In the genomic region with DNA sequence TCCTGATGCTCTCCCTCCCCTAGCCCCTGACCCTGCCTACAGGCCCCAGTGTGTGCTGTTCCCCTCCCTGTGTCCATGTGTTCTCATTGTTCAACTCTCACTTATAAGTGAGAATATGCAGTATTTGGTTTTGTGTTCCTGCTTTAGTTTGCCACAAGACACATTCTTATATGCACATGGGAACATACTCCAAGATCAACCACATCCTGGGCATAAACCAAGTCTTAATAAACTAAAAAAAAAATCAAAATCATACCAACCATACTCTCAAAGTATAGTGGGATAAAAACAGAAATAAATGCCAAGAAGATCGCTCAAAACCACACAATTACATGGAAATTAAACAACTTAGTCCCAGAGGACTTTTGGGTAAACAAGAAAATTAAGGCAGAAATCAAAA, we compare ENCODE assay signal across 19 cellular contexts. TPM values are rescaled to one million over a fixed set of nuclear protein-coding genes. Genes with fewer than 3 reads are reported as not detected.
"Had no signal": no experiment of that assay in that cellular context is flagged by ENCODE, and none has a peak within 500 bp of the region (broad histone marks: within the 10 kb centered on the region; RNA-seq: fewer than 3 reads in every experiment).

No MANE protein-coding gene starts in this region.

- H3K36me3 ChIP-seq: thoracic aorta, transverse colon had no signal

- H3K4me1 ChIP-seq: transverse colon had no signal

- H3K4me2 ChIP-seq: hepatocyte had no signal

- H3K27ac ChIP-seq: dorsolateral prefrontal cortex, hepatocyte, skin epidermis, thoracic aorta, transverse colon had no signal

- H2AFZ ChIP-seq: hepatocyte had no signal

- ATAC-seq: esophagus mucosa; naive thymus-derived CD4-positive, alpha-beta T cell; sciatic nerve; stimulated activated naive B cell treated with anti-CD40 and anti-IgM and Interleukin-4, amounts not matched to agents 10 μg/mL and 1 μg/mL and 100 μg/mL, for 72 hours; stimulated activated naive CD8-positive, alpha-beta T cell treated with anti-CD3 and anti-CD28 coated beads, Interleukin-15, amount 100 ng/mL, for 72 hours had no signal

- H3K27me3 ChIP-seq: dorsolateral prefrontal cortex, hepatocyte, transverse colon had no signal

- DNase-seq: cortex of kidney; dorsolateral prefrontal cortex; effector CD8-positive, alpha-beta T cell; foreskin melanocyte; head of caudate nucleus; kidney glomerular epithelial cell; naive thymus-derived CD4-positive, alpha-beta T cell; nephron progenitor cell; posterior cingulate gyrus; stimulated activated CD4-positive, alpha-beta T cell treated with anti-CD3 and anti-CD28 coated beads, Interleukin-2, amount 100 ng/mL, for 24 hours; stimulated activated CD4-positive, alpha-beta T cell treated with anti-CD3 and anti-CD28 coated beads, Interleukin-4, amount 100 ng/mL, for 4 hours; stimulated activated naive B cell treated with anti-CD40 and anti-IgM and Interleukin-4, amounts not matched to agents 10 μg/mL and 1 μg/mL and 100 μg/mL, for 72 hours; stimulated activated naive CD8-positive, alpha-beta T cell treated with anti-CD3 and anti-CD28 coated beads, Interleukin-15, amount 100 ng/mL, for 72 hours; transverse colon had no signal

- H3K4me3 ChIP-seq: dorsolateral prefrontal cortex, hepatocyte, skin epidermis, thoracic aorta, transverse colon had no signal

- H3K9me3 ChIP-seq: thoracic aorta had no signal

RNA-seq across cellular contexts. Expression of a gene that starts 57.0 kb away (rescaled TPM):
- total RNA-seq: naive thymus-derived CD4-positive, alpha-beta T cell had no signal
